ENCODE assay signal across 24 cellular contexts in genomic region chr3:119769394-119770149, GRCh38. TPM values are rescaled to one million over a fixed set of nuclear protein-coding genes. Genes with fewer than 3 reads are reported as not detected.
DNase-seq lines count a peak whose midpoint lies in the region; ATAC-seq, FAIRE-seq and TF ChIP-seq lines count a peak whose summit lies in the region.
"Had no signal": no experiment of that assay in that cellular context is flagged by ENCODE, and none has a peak within 500 bp of the region (broad histone marks: within the 10 kb centered on the region; RNA-seq: fewer than 3 reads in every experiment).

No MANE protein-coding gene starts in this region.

- H3K27me3 ChIP-seq in pancreas, result no peaks in the 10 kb centered on the region
- H3K27me3 ChIP-seq in ovary, result no peaks in the 10 kb centered on the region
- H3K27me3 ChIP-seq: esophagus squamous epithelium, thyroid gland had no signal

- 64 to 69% methylated on average over 8 of the region's 8 CpGs for WGBS in pancreas, 2 donors
- 24 to 52% (median 27%) methylated on average over 8 of the region's 8 CpGs for WGBS in ovary, 3 donors

- peak in 3 of 4 donors; percentile 16 to 49 (median 41) for ATAC-seq in pancreas
- no peak for ATAC-seq in activated CD8-positive, alpha-beta T cell treated with anti-CD3 and anti-CD28 coated beads for 36 hours
- no peak for ATAC-seq in GM21619 (IDR thresholded peaks at IDR 0.05; ENCODE audit: unreplicated experiment)
- ATAC-seq: activated CD4-positive, CD25-positive, alpha-beta regulatory T cell treated with anti-CD3 and anti-CD28 coated beads, Interleukin-2, amount 50 U/mL, for 24 hours; activated CD8-positive, alpha-beta memory T cell treated with anti-CD3 and anti-CD28 coated beads, Interleukin-2, amount 10 ng/mL, durations not matched to agents 7 days and 5 days; naive thymus-derived CD8-positive, alpha-beta T cell; Right ventricle myocardium inferior had no signal

- no peaks in the 10 kb centered on the region for H3K9me3 Mint-ChIP-seq in activated CD8-positive, alpha-beta T cell treated with anti-CD3 and anti-CD28 coated beads for 36 hours

- H3K4me3 ChIP-seq in fibroblast of the aortic adventitia (ENCODE audit: low read depth, low read length) (no peak overlapping the region), pancreas (no peak overlapping the region), ovary (no peak overlapping the region)
- H3K4me3 ChIP-seq: esophagus squamous epithelium, thyroid gland had no signal

- H3K36me3 ChIP-seq in pancreas (no peaks in the 10 kb centered on the region), ovary (no peaks in the 10 kb centered on the region)
- H3K36me3 ChIP-seq: esophagus squamous epithelium, thyroid gland had no signal

- peak; percentile 15 for DNase-seq in ELR (ENCODE audit: low read depth)
- peak; percentile 1 for DNase-seq in NCI-H510A (lab: John Stamatoyannopoulos, UW)
- peak; percentile 74 for DNase-seq in fibroblast of the aortic adventitia (ENCODE audit: low read depth)
- no peak for DNase-seq in pancreas
- DNase-seq in NCI-H187 treated with DMSO at 0.1 percent for 48 hours (lab: John Stamatoyannopoulos, UW), result no peak
- no peak for DNase-seq in activated CD8-positive, alpha-beta T cell treated with anti-CD3 and anti-CD28 coated beads for 36 hours
- no peak for DNase-seq in ovary
- DNase-seq: activated CD8-positive, alpha-beta memory T cell treated with anti-CD3 and anti-CD28 coated beads, Interleukin-2, amount 10 ng/mL, durations not matched to agents 7 days and 5 days; activated effector memory CD4-positive, alpha-beta T cell treated with anti-CD3 and anti-CD28 coated beads, Interleukin-2, amount 50 U/mL, for 16 hours; amniotic stem cell; cortex of kidney; esophagus squamous epithelium; naive thymus-derived CD8-positive, alpha-beta T cell; NCI-H2107; NK-92 treated with Interleukin-12 subunit alpha and Interleukin-12 subunit beta, amount 100 ng/mL, for 24 hours; stimulated activated CD4-positive, alpha-beta T cell treated with anti-CD3 and anti-CD28 coated beads, Interleukin-4, amount 100 ng/mL, for 1 hour; stimulated activated CD8-positive, alpha-beta memory T cell treated with anti-CD3 and anti-CD28 coated beads, Interleukin-4, amount 100 ng/mL, for 48 hours; T-helper 2 cell; thyroid gland had no signal

- CTCF ChIA-PET in activated CD8-positive, alpha-beta T cell treated with anti-CD3 and anti-CD28 coated beads for 36 hours (lab: Charles Lee), result no interaction called here

- no peaks in the 10 kb centered on the region for H3K36me3 Mint-ChIP-seq in activated CD8-positive, alpha-beta T cell treated with anti-CD3 and anti-CD28 coated beads for 36 hours (ENCODE audit: low read depth)
- H3K36me3 Mint-ChIP-seq: activated CD8-positive, alpha-beta memory T cell treated with anti-CD3 and anti-CD28 coated beads, Interleukin-2, amount 10 ng/mL, durations not matched to agents 7 days and 5 days; naive thymus-derived CD8-positive, alpha-beta T cell had no signal

- H3K27me3 Mint-ChIP-seq in activated CD8-positive, alpha-beta T cell treated with anti-CD3 and anti-CD28 coated beads for 36 hours, result peaks cover 4% of the 10 kb centered on the region

- no peak for FAIRE-seq in pancreas (lab: Jason Lieb, UNC)

- H3K4me1 ChIP-seq in pancreas (no peaks in the 10 kb centered on the region), ovary (ENCODE audit: insufficient read depth) (no peaks in the 10 kb centered on the region)
- H3K4me1 ChIP-seq: esophagus squamous epithelium, thyroid gland had no signal

- TF ChIP-seq EP300 in ovary (IDR thresholded peaks at IDR 0.05), result no peak

- H3K4me1 Mint-ChIP-seq in activated CD8-positive, alpha-beta T cell treated with anti-CD3 and anti-CD28 coated beads for 36 hours (ENCODE audit: low read depth), result no peaks in the 10 kb centered on the region
- H3K4me1 Mint-ChIP-seq: activated CD8-positive, alpha-beta memory T cell treated with anti-CD3 and anti-CD28 coated beads, Interleukin-2, amount 10 ng/mL, durations not matched to agents 7 days and 5 days; naive thymus-derived CD8-positive, alpha-beta T cell had no signal

- H3K27ac ChIP-seq in pancreas (no peak overlapping the region), ovary (no peak overlapping the region)
- H3K27ac ChIP-seq: C4-2B, esophagus squamous epithelium, thyroid gland had no signal

- intact Hi-C loops in pancreas (cut with DNase I) (no loop called here), ovary (cut with DNase I) (no loop called here)
- intact Hi-C loops in activated CD8-positive, alpha-beta T cell treated with anti-CD3 and anti-CD28 coated beads for 36 hours (cut with micrococcal nuclease), result no loop called here

- no peak for TF ChIP-seq POLR2A in ovary (IDR thresholded peaks at IDR 0.05)

- no peak overlapping the region for H3K27ac Mint-ChIP-seq in activated CD8-positive, alpha-beta T cell treated with anti-CD3 and anti-CD28 coated beads for 36 hours
- H3K27ac Mint-ChIP-seq: activated CD8-positive, alpha-beta memory T cell treated with anti-CD3 and anti-CD28 coated beads, Interleukin-2, amount 10 ng/mL, durations not matched to agents 7 days and 5 days; naive thymus-derived CD8-positive, alpha-beta T cell had no signal

- no peak overlapping the region for H3K4me3 Mint-ChIP-seq in activated CD8-positive, alpha-beta T cell treated with anti-CD3 and anti-CD28 coated beads for 36 hours
- H3K4me3 Mint-ChIP-seq: activated CD8-positive, alpha-beta memory T cell treated with anti-CD3 and anti-CD28 coated beads, Interleukin-2, amount 10 ng/mL, durations not matched to agents 7 days and 5 days; naive thymus-derived CD8-positive, alpha-beta T cell had no signal

- H3K9me3 ChIP-seq in pancreas, result no peaks in the 10 kb centered on the region
- no peaks in the 10 kb centered on the region for H3K9me3 ChIP-seq in ovary
- H3K9me3 ChIP-seq: esophagus squamous epithelium, thyroid gland had no signal

- POLR2A ChIA-PET in activated CD8-positive, alpha-beta T cell treated with anti-CD3 and anti-CD28 coated beads for 36 hours (lab: Charles Lee), result no interaction called here

- TF ChIP-seq CTCF in fibroblast of the aortic adventitia (IDR thresholded peaks at IDR 0.05; ENCODE audit: insufficient read depth, low read length) (no peak), pancreas (IDR thresholded peaks at IDR 0.05) (no peak), ovary (IDR thresholded peaks at IDR 0.05) (no peak)
- no peak for TF ChIP-seq CTCF in activated CD8-positive, alpha-beta T cell treated with anti-CD3 and anti-CD28 coated beads for 36 hours (IDR thresholded peaks at IDR 0.05)

RNA-seq across cellular contexts. Expression of gene NR1I2, which starts 12.3 kb away (rescaled TPM):
- 0.27 TPM in 1 of 2 replicates, not detected in the other for total RNA-seq in fibroblast of the aortic adventitia (ENCODE audit: low replicate concordance)
- total RNA-seq in pancreas, result under 1 TPM; 0.12 to 0.31 (median 0.19) TPM
- under 1 TPM; 0.26 to 0.30 TPM for polyA plus RNA-seq in pancreas
- 1 to 10 TPM in 1 of 2 experiments, under 1 TPM in 1; 0.70 to 1.0 TPM for total RNA-seq in activated CD8-positive, alpha-beta T cell treated with anti-CD3 and anti-CD28 coated beads for 36 hours
- under 1 TPM; 0.20 to 0.62 (median 0.34) TPM for total RNA-seq in ovary
- under 1 TPM; 0.21 to 0.37 TPM for polyA plus RNA-seq in ovary
- total RNA-seq: esophagus squamous epithelium, H4, Right ventricle myocardium inferior had no signal

Comparison
In these comparisons a context has a peak if more than half of its experiments do, and no peak if none do; other contexts are left out.
1. DNase-seq: peak in ELR (single experiment), NCI-H510A (single experiment) and fibroblast of the aortic adventitia (single experiment); none in pancreas (0 of 6), NCI-H187 treated with DMSO at 0.1 percent for 48 hours (single experiment), activated CD8-positive, alpha-beta T cell treated with anti-CD3 and anti-CD28 coated beads for 36 hours (single experiment) and ovary (0 of 5).
2. ATAC-seq: peak in pancreas (3 of 4); none in activated CD8-positive, alpha-beta T cell treated with anti-CD3 and anti-CD28 coated beads for 36 hours (single experiment) and GM21619 (single experiment).